ENCODE assay signal across 20 cellular contexts in genomic region chr9:126038790-126039189, GRCh38.
A peak's percentile ranks its signal among the peaks of the same experiment; 100 is the strongest.
DNase-seq lines count a peak whose midpoint lies in the region; ATAC-seq, FAIRE-seq and TF ChIP-seq lines count a peak whose summit lies in the region.
"Had no signal": no experiment of that assay in that cellular context is flagged by ENCODE, and none has a peak within 500 bp of the region (broad histone marks: within the 10 kb centered on the region; RNA-seq: fewer than 3 reads in every experiment).

No MANE protein-coding gene starts in this region.

- H3K4me1 ChIP-seq in right cardiac atrium (ENCODE audit: control insufficient read depth, insufficient read depth, low read length) (no peaks in the 10 kb centered on the region), kidney (ENCODE audit: control insufficient read depth in 1 of 2, insufficient read depth in 1 of 2, low read depth in 1 of 2, low read length in 2 of 2) (no peaks in the 10 kb centered on the region)
- no peaks in the 10 kb centered on the region for H3K4me1 ChIP-seq in CD4-positive, alpha-beta memory T cell (ENCODE audit: insufficient read depth, low read length)
- H3K4me1 ChIP-seq: A549 had no signal

- H3K4me3 ChIP-seq in right cardiac atrium (ENCODE audit: low read length): no peak overlapping the region
- H3K4me3 ChIP-seq in kidney (ENCODE audit: low read length in 2 of 2): no peak overlapping the region
- H3K4me3 ChIP-seq in CD4-positive, alpha-beta memory T cell (ENCODE audit: low read length in 2 of 2): no peak overlapping the region
- H3K4me3 ChIP-seq: A549, BLaER1, GM12878, GM23248 had no signal

- peak; percentile 67 for DNase-seq in cardiac septum (ENCODE audit: low spot score)
- DNase-seq in right cardiac atrium: no peak
- DNase-seq in kidney: peak; percentile 23
- DNase-seq in progenitor cell of endocrine pancreas (ENCODE audit: low spot score, unreplicated experiment): no peak
- DNase-seq in CD4-positive, alpha-beta memory T cell: no peak
- DNase-seq: Calu3; CD8-positive, alpha-beta T cell; DMS79 treated with DMSO at 0.1 percent for 48 hours; GM23248; HCEC 1CT had no signal

- peaks cover 6% of the 10 kb centered on the region for H3K4me1 Mint-ChIP-seq in progenitor cell of endocrine pancreas (ENCODE audit: low read depth)
- no peaks in the 10 kb centered on the region for H3K4me1 Mint-ChIP-seq in CD4-positive, alpha-beta memory T cell
- H3K4me1 Mint-ChIP-seq: CD14-positive monocyte had no signal

- FAIRE-seq in kidney (lab: Jason Lieb, UNC): no peak
- FAIRE-seq: A549, GM12878, H54, HepG2 had no signal

- H3K9ac ChIP-seq in kidney (ENCODE audit: low read length in 2 of 2): no peak overlapping the region
- H3K9ac ChIP-seq: BLaER1, GM23248, KMS-11 had no signal

- peaks cover 3% of the 10 kb centered on the region for H3K27me3 Mint-ChIP-seq in progenitor cell of endocrine pancreas
- peaks cover 12 to 21% of the 10 kb centered on the region in 2 donors for H3K27me3 Mint-ChIP-seq in CD4-positive, alpha-beta memory T cell

- H3K9me3 ChIP-seq in right cardiac atrium (ENCODE audit: control insufficient read depth, low read length) (no peaks in the 10 kb centered on the region), kidney (ENCODE audit: control insufficient read depth in 1 of 2, low read length in 2 of 2) (peaks cover 0 to 14% of the 10 kb centered on the region in 2 donors)
- no peaks in the 10 kb centered on the region for H3K9me3 ChIP-seq in CD4-positive, alpha-beta memory T cell (ENCODE audit: control insufficient read depth in 1 of 2, low read length in 2 of 2)

- CTCF ChIA-PET in CD4-positive, alpha-beta memory T cell (lab: Charles Lee; ENCODE audit: partially characterized antibody): no interaction called here

- no peak overlapping the region for H3K4me3 Mint-ChIP-seq in progenitor cell of endocrine pancreas (ENCODE audit: low read depth)
- no peak overlapping the region for H3K4me3 Mint-ChIP-seq in CD4-positive, alpha-beta memory T cell
- H3K4me3 Mint-ChIP-seq: CD14-positive monocyte; CD8-positive, alpha-beta T cell had no signal

- no peak overlapping the region for H3K27ac ChIP-seq in right cardiac atrium (ENCODE audit: low read length)
- H3K27ac ChIP-seq in kidney (ENCODE audit: low read depth in 2 of 2, low read length in 2 of 2): no peak overlapping the region
- H3K27ac ChIP-seq in CD4-positive, alpha-beta memory T cell (ENCODE audit: low read depth, low read length): no peak overlapping the region
- H3K27ac ChIP-seq: 22Rv1, A549, BLaER1, GM23248, KMS-11 had no signal

- 69% methylated on average over 6 of the region's 6 CpGs for WGBS in right cardiac atrium

- peaks cover 12% of the 10 kb centered on the region for H3K9me3 Mint-ChIP-seq in progenitor cell of endocrine pancreas (ENCODE audit: low read depth)
- H3K9me3 Mint-ChIP-seq in CD4-positive, alpha-beta memory T cell: peaks cover 0 to 25% (median 13%) of the 10 kb centered on the region in 8 donors

- intact Hi-C loops in cardiac septum (cut with DNase I) (no loop called here), right cardiac atrium (cut with DNase I) (no loop called here), kidney (cut with DNase I) (no loop called here)
- intact Hi-C loops in CD4-positive, alpha-beta memory T cell (cut with micrococcal nuclease): no loop called here

- H3K36me3 Mint-ChIP-seq in progenitor cell of endocrine pancreas (ENCODE audit: insufficient read depth): no peaks in the 10 kb centered on the region
- H3K36me3 Mint-ChIP-seq in CD4-positive, alpha-beta memory T cell: no peaks in the 10 kb centered on the region
- H3K36me3 Mint-ChIP-seq: CD14-positive monocyte; CD8-positive, alpha-beta T cell had no signal

- POLR2A ChIA-PET in CD4-positive, alpha-beta memory T cell (lab: Charles Lee; ENCODE audit: partially characterized antibody): no interaction called here

- ATAC-seq in right cardiac atrium (no peak), HG03442 (IDR thresholded peaks at IDR 0.05; ENCODE audit: unreplicated experiment) (no peak), HG02610 (IDR thresholded peaks at IDR 0.05; ENCODE audit: unreplicated experiment) (no peak)
- ATAC-seq: A549; CD8-positive, alpha-beta T cell; GM12878; HepG2 had no signal

- H3K36me3 ChIP-seq in kidney (ENCODE audit: control insufficient read depth in 1 of 2, insufficient read depth in 2 of 2, low read length in 2 of 2): no peaks in the 10 kb centered on the region
- no peaks in the 10 kb centered on the region for H3K36me3 ChIP-seq in CD4-positive, alpha-beta memory T cell (ENCODE audit: insufficient read depth, low read length)
- H3K36me3 ChIP-seq: BLaER1 had no signal

- no peaks in the 10 kb centered on the region for H3K27me3 ChIP-seq in right cardiac atrium (ENCODE audit: control insufficient read depth, insufficient read depth)
- H3K27me3 ChIP-seq in CD4-positive, alpha-beta memory T cell (ENCODE audit: insufficient read depth, low read length): no peaks in the 10 kb centered on the region
- H3K27me3 ChIP-seq: BLaER1 had no signal

- TF ChIP-seq CTCF in kidney (IDR thresholded peaks at IDR 0.05; ENCODE audit: borderline replicate concordance, extremely low read depth, insufficient read depth): no peak
- no peak for TF ChIP-seq CTCF in progenitor cell of endocrine pancreas (IDR thresholded peaks at IDR 0.05; ENCODE audit: unreplicated experiment)

- H3K27ac Mint-ChIP-seq in progenitor cell of endocrine pancreas: peak overlapping the region; percentile 12
- no peak overlapping the region for H3K27ac Mint-ChIP-seq in CD4-positive, alpha-beta memory T cell
- H3K27ac Mint-ChIP-seq: CD8-positive, alpha-beta T cell had no signal

Comparison
In these comparisons a context has a peak if more than half of its experiments do, and no peak if none do; other contexts are left out.
1. DNase-seq: peak in cardiac septum (single experiment) and kidney (single experiment); none in right cardiac atrium (0 of 3), progenitor cell of endocrine pancreas (single experiment) and CD4-positive, alpha-beta memory T cell (0 of 5).